ENCODE assay signal across 16 cellular contexts in genomic region chr5:153756540-153756939, GRCh38.
A peak's percentile ranks its signal among the peaks of the same experiment; 100 is the strongest.
DNase-seq lines count a peak whose midpoint lies in the region; ATAC-seq, FAIRE-seq and TF ChIP-seq lines count a peak whose summit lies in the region.
"Had no signal": no experiment of that assay in that cellular context is flagged by ENCODE, and none has a peak within 500 bp of the region (broad histone marks: within the 10 kb centered on the region; RNA-seq: fewer than 3 reads in every experiment).

No MANE protein-coding gene starts in this region.

- H3K27ac ChIP-seq in C4-2B, result no peak overlapping the region
- no peak overlapping the region for H3K27ac ChIP-seq in mammary epithelial cell (ENCODE audit: insufficient read depth, low read depth, low read length)
- no peak overlapping the region for H3K27ac ChIP-seq in keratinocyte (ENCODE audit: control insufficient read depth, insufficient read depth, low read length)

- no peak overlapping the region for H3K4me3 ChIP-seq in mammary epithelial cell (replicated peaks in 1 of 3; ENCODE audit: insufficient read depth in 1 of 3, low read depth in 2 of 3, low read length in 3 of 3)
- H3K4me3 ChIP-seq in keratinocyte (ENCODE audit: control insufficient read depth in 2 of 3, extremely low read depth in 1 of 3, insufficient read depth in 2 of 3, low read depth in 1 of 3, low read length in 3 of 3), result no peak overlapping the region

- H3K9me3 ChIP-seq in mammary epithelial cell (replicated peaks; ENCODE audit: insufficient read depth, low read length), result no peaks in the 10 kb centered on the region
- no peaks in the 10 kb centered on the region for H3K9me3 ChIP-seq in keratinocyte (ENCODE audit: control insufficient read depth, low read depth, low read length)

- no peaks in the 10 kb centered on the region for H3K36me3 Mint-ChIP-seq in HFFc6 (ENCODE audit: low read depth)
- H3K36me3 Mint-ChIP-seq: CD14-positive monocyte had no signal

- H3K4me2 ChIP-seq in mammary epithelial cell (ENCODE audit: insufficient read depth, low read depth, low read length) (no peak overlapping the region), keratinocyte (ENCODE audit: control insufficient read depth, extremely low read depth, insufficient read depth, low read depth, low read length) (no peak overlapping the region)

- dilution Hi-C loops in mammary epithelial cell (cut with HindIII; ENCODE audit: low sequenced_read_pairs) (no loop called here), keratinocyte (cut with MboI; ENCODE audit: extremely low pct_ligation_motif_present, low sequenced_read_pairs) (no loop called here)

- intact Hi-C loops in mammary epithelial cell (cut with micrococcal nuclease), result loop anchor here (1.0 to 5.0 kb wide), 2 partner anchors 260 to 599 kb away; no protein-coding TSS in a partner anchor

- ATAC-seq in GM21360 (IDR thresholded peaks at IDR 0.05; ENCODE audit: unreplicated experiment) (no peak), GM18511 (IDR thresholded peaks at IDR 0.05; ENCODE audit: unreplicated experiment) (no peak)

- no peaks in the 10 kb centered on the region; the same call in 1 of the 2 replicates for H3K4me1 Mint-ChIP-seq in HFFc6 (ENCODE audit: low read depth)
- H3K4me1 Mint-ChIP-seq: CD14-positive monocyte had no signal

- no peak overlapping the region for H3K4me3 Mint-ChIP-seq in HFFc6
- H3K4me3 Mint-ChIP-seq: brain; CD14-positive monocyte; T-helper 1 cell treated with Interleukin-12 subunit alpha and Interleukin-12 subunit beta and Interleukin-4 antibody, amounts not matched to agents 30 μg/mL and 1 μg/mL, for 36 hours had no signal

- peaks cover 5% of the 10 kb centered on the region for H3K27me3 Mint-ChIP-seq in HFFc6 (ENCODE audit: insufficient read depth)

- H3K79me2 ChIP-seq in mammary epithelial cell (ENCODE audit: insufficient read depth, low read length), result no peaks in the 10 kb centered on the region
- no peaks in the 10 kb centered on the region for H3K79me2 ChIP-seq in keratinocyte (ENCODE audit: control insufficient read depth, insufficient read depth, low read length)

- BruUV-seq in mammary epithelial cell (replicated peaks; lab: Mats Ljungman, UMichigan), result no TSS peak

- no peak for FAIRE-seq in keratinocyte (lab: Jason Lieb, UNC)
- FAIRE-seq: RCC 7860 had no signal

- H4K20me1 ChIP-seq in mammary epithelial cell (ENCODE audit: insufficient read depth, low read length) (no peaks in the 10 kb centered on the region), keratinocyte (ENCODE audit: control insufficient read depth, extremely low read depth, insufficient read depth, low read length) (no peaks in the 10 kb centered on the region)

- CTCF ChIA-PET in mammary epithelial cell (lab: Charles Lee; ENCODE audit: low non-redundant PET), result interaction anchor here (0.7 kb wide), 1 partner anchor 1192 kb away, joined by 4 read pairs; no protein-coding TSS in a partner anchor

- TF ChIP-seq CTCF in C4-2B (conservative IDR thresholded peaks at IDR 0.05) (peak; percentile 13), HFFc6 (IDR thresholded peaks at IDR 0.05) (peak; percentile 55; the same call in 1 of the 2 replicates), mammary epithelial cell (conservative IDR thresholded peaks at IDR 0.05 in 1 of 2, IDR thresholded peaks at IDR 0.05 in 1 of 2; ENCODE audit: extremely low read depth in 1 of 2, insufficient read depth in 1 of 2, low read depth in 1 of 2, low read length in 2 of 2) (peak; percentile 23 to 40), keratinocyte (optimal IDR thresholded peaks at IDR 0.05 in 1 of 3, IDR thresholded peaks at IDR 0.05 in 1 of 3, conservative IDR thresholded peaks at IDR 0.05 in 1 of 3; ENCODE audit: extremely low read depth in 1 of 3, insufficient read depth in 2 of 3, low read length in 3 of 3) (peak in 2 of 3 experiments; percentile 28 to 35)

- in situ Hi-C loops in mammary epithelial cell (cut with MboI; ENCODE audit: low sequenced_read_pairs in 2 of 2), result no loop called here

- no peak overlapping the region for H3K9ac ChIP-seq in mammary epithelial cell (ENCODE audit: insufficient read depth, low read length)
- H3K9ac ChIP-seq in keratinocyte (ENCODE audit: control insufficient read depth, extremely low read depth, insufficient read depth, low read length), result no peak overlapping the region

- H3K36me3 ChIP-seq in mammary epithelial cell (ENCODE audit: insufficient read depth, low read length) (no peaks in the 10 kb centered on the region), keratinocyte (ENCODE audit: control insufficient read depth in 2 of 2, extremely low read depth in 1 of 2, insufficient read depth in 2 of 2, low read length in 2 of 2) (no peaks in the 10 kb centered on the region)

- DNase-seq in HFFc6, result no peak
- DNase-seq in mammary epithelial cell, result peak; percentile 14
- DNase-seq in keratinocyte (ENCODE audit: low read depth, low spot score), result no peak
- DNase-seq in NCI-H526 treated with DMSO at 0.1 percent for 48 hours (lab: John Stamatoyannopoulos, UW), result no peak
- DNase-seq: activated CD4-positive, CD25-positive, alpha-beta regulatory T cell treated with anti-CD3 and anti-CD28 coated beads, Interleukin-2, amount 50 U/mL, for 72 hours; activated CD8-positive, alpha-beta memory T cell treated with anti-CD3 and anti-CD28 coated beads, Interleukin-2, amount 50 U/mL, for 48 hours; activated naive CD4-positive, alpha-beta T cell treated with anti-CD3 and anti-CD28 coated beads, Interleukin-2, amount 50 U/mL, for 16 hours; effector CD4-positive, alpha-beta T cell; NCI-H1417 treated with DMSO at 0.1 percent for 48 hours had no signal

- H3K9me3 Mint-ChIP-seq in HFFc6, result no peaks in the 10 kb centered on the region
- H3K9me3 Mint-ChIP-seq: T-helper 1 cell treated with Interleukin-12 subunit alpha and Interleukin-12 subunit beta and Interleukin-4 antibody, amounts not matched to agents 30 μg/mL and 1 μg/mL, for 36 hours had no signal

- H3K27me3 ChIP-seq in mammary epithelial cell (ENCODE audit: insufficient read depth, low read length) (no peaks in the 10 kb centered on the region), keratinocyte (ENCODE audit: control insufficient read depth, extremely low read depth, insufficient read depth, low read length) (no peaks in the 10 kb centered on the region)

- WGBS in mammary epithelial cell (ENCODE audit: low coverage, missing lambda C conversion rate), result 77% methylated on average over 2 of the region's 2 CpGs

- H3K4me1 ChIP-seq in mammary epithelial cell (ENCODE audit: insufficient read depth, low read length), result peaks cover 15% of the 10 kb centered on the region
- H3K4me1 ChIP-seq in keratinocyte (ENCODE audit: control insufficient read depth, extremely low read depth, insufficient read depth, low read length), result no peaks in the 10 kb centered on the region

- no peaks in the 10 kb centered on the region for H3K9me1 ChIP-seq in keratinocyte (ENCODE audit: control insufficient read depth, extremely low read depth, insufficient read depth, low read length)

- H2AFZ ChIP-seq in mammary epithelial cell (ENCODE audit: low read depth, low read length) (no peak overlapping the region), keratinocyte (ENCODE audit: control insufficient read depth, low read length) (no peak overlapping the region)

- H3K27ac Mint-ChIP-seq in HFFc6, result no peak overlapping the region
- H3K27ac Mint-ChIP-seq: brain; CD14-positive monocyte; T-helper 1 cell treated with Interleukin-12 subunit alpha and Interleukin-12 subunit beta and Interleukin-4 antibody, amounts not matched to agents 30 μg/mL and 1 μg/mL, for 36 hours had no signal
